9 cellular contexts compared by ENCODE assay signal in genomic region chr6:8627085-8627861, GRCh38.
DNase-seq lines count a peak whose midpoint lies in the region; ATAC-seq and TF ChIP-seq lines count a peak whose summit lies in the region.
"Had no signal": no experiment of that assay in that cellular context is flagged by ENCODE, and none has a peak within 500 bp of the region (broad histone marks: within the 10 kb centered on the region; RNA-seq: fewer than 3 reads in every experiment).

No MANE protein-coding gene starts in this region.

- H3K36me3 ChIP-seq in GM23248 (ENCODE audit: low read depth) (no peaks in the 10 kb centered on the region), ovary (no peaks in the 10 kb centered on the region)

- H3K9me3 Mint-ChIP-seq in activated T-helper 17 cell treated with anti-CD3 and anti-CD28 coated beads, Interleukin-2, amount 50 U/mL, for 72 hours, result peaks cover 6% of the 10 kb centered on the region

- H3F3A ChIP-seq in GM23248 (ENCODE audit: insufficient read depth), result no peaks in the 10 kb centered on the region

- TF ChIP-seq CTCF in epithelial cell of esophagus (IDR thresholded peaks at IDR 0.05; ENCODE audit: insufficient read depth, low read depth, low read length, missing control alignments) (no peak), ovary (IDR thresholded peaks at IDR 0.05) (no peak)

- H3K27ac ChIP-seq in GM23248 (no peak overlapping the region), ovary (no peak overlapping the region)

- H3K4me2 ChIP-seq in GM23248 (ENCODE audit: unreplicated experiment), result no peak overlapping the region

- no peaks in the 10 kb centered on the region for H3K79me2 ChIP-seq in GM23248 (ENCODE audit: insufficient read depth)

- no peaks in the 10 kb centered on the region for H4K20me1 ChIP-seq in GM23248 (ENCODE audit: insufficient read depth)

- H3K27me3 Mint-ChIP-seq in activated T-helper 17 cell treated with anti-CD3 and anti-CD28 coated beads, Interleukin-2, amount 50 U/mL, for 72 hours, result no peaks in the 10 kb centered on the region

- H3K36me3 Mint-ChIP-seq in activated T-helper 17 cell treated with anti-CD3 and anti-CD28 coated beads, Interleukin-2, amount 50 U/mL, for 72 hours (ENCODE audit: low read depth), result no peaks in the 10 kb centered on the region

- no peaks in the 10 kb centered on the region for H3K4me1 Mint-ChIP-seq in activated T-helper 17 cell treated with anti-CD3 and anti-CD28 coated beads, Interleukin-2, amount 50 U/mL, for 72 hours

- no peak overlapping the region for H2AFZ ChIP-seq in GM23248

- intact Hi-C loops in ovary (cut with DNase I), result no loop called here

- H3K4me1 ChIP-seq in GM23248 (ENCODE audit: insufficient read depth) (no peaks in the 10 kb centered on the region), ovary (ENCODE audit: insufficient read depth) (no peaks in the 10 kb centered on the region)

- ATAC-seq in activated T-helper 17 cell treated with anti-CD3 and anti-CD28 coated beads, Interleukin-2, amount 50 U/mL, for 72 hours (replicated peaks), result no peak

- H3K27ac Mint-ChIP-seq in activated T-helper 17 cell treated with anti-CD3 and anti-CD28 coated beads, Interleukin-2, amount 50 U/mL, for 72 hours, result no peak overlapping the region

- no peaks in the 10 kb centered on the region for H3K9me2 ChIP-seq in GM23248 (ENCODE audit: insufficient read depth)

- H3K4me3 ChIP-seq in GM23248, result no peak overlapping the region
- H3K4me3 ChIP-seq in epithelial cell of esophagus (ENCODE audit: low read length), result no peak overlapping the region
- no peak overlapping the region for H3K4me3 ChIP-seq in ovary

- H3K9me3 ChIP-seq in GM23248 (ENCODE audit: low read depth) (no peaks in the 10 kb centered on the region), ovary (no peaks in the 10 kb centered on the region)

- no peak overlapping the region for H3K4me3 Mint-ChIP-seq in activated T-helper 17 cell treated with anti-CD3 and anti-CD28 coated beads, Interleukin-2, amount 50 U/mL, for 72 hours

- H3K27me3 ChIP-seq in GM23248 (replicated peaks; ENCODE audit: insufficient read depth) (no peaks in the 10 kb centered on the region), ovary (no peaks in the 10 kb centered on the region)

- WGBS in GM23248 (ENCODE audit: low coverage in 1 of 2, low lambda C conversion rate in 2 of 2, missing lambda C conversion rate in 2 of 2), 2 experiments, result 36 to 38% methylated on average over 2 of the region's 2 CpGs
- WGBS in ovary, 3 donors, result 92 to 95% (median 92%) methylated on average over 2 of the region's 2 CpGs

- no peak for TF ChIP-seq EP300 in ovary (IDR thresholded peaks at IDR 0.05)

- in situ Hi-C loops in GM23248 (cut with MboI), result no loop called here

- peak; percentile 4 for DNase-seq in AG08395 (ENCODE audit: low spot score)
- DNase-seq in GM23248, result peak; percentile 50
- peak; percentile 11 for DNase-seq in LoVo (ENCODE audit: low spot score)
- DNase-seq in epithelial cell of esophagus (ENCODE audit: low read depth), result peak; percentile 98
- DNase-seq in activated T-cell treated with anti-CD3 and anti-CD28 coated beads for 4 hours, result no peak
- no peak for DNase-seq in NCI-H345 treated with DMSO at 0.1 percent for 48 hours (lab: John Stamatoyannopoulos, UW; ENCODE audit: unreplicated experiment)
- no peak for DNase-seq in ovary
- DNase-seq: stimulated activated CD4-positive, alpha-beta T cell treated with anti-CD3 and anti-CD28 coated beads, Interleukin-4, amount 100 ng/mL, for 24 hours had no signal

- H3K9ac ChIP-seq in GM23248, result no peak overlapping the region

- TF ChIP-seq POLR2A in ovary (IDR thresholded peaks at IDR 0.05), result no peak

Comparison
In these comparisons a context has a peak if more than half of its experiments do, and no peak if none do; other contexts are left out.
1. DNase-seq: peak in AG08395 (single experiment), GM23248 (single experiment), LoVo (single experiment) and epithelial cell of esophagus (single experiment); none in activated T-cell treated with anti-CD3 and anti-CD28 coated beads for 4 hours (single experiment), NCI-H345 treated with DMSO at 0.1 percent for 48 hours (single experiment) and ovary (0 of 5).